ENCODE assay signal across 1 cellular context in genomic region chr20:50064640-50065615, GRCh38.
TF ChIP-seq lines count a peak whose summit lies in the region.

No MANE protein-coding gene starts in this region.

TF ChIP-seq in GM23338, 12 proteins besides CTCF, POLR2A, EP300 and RAD21 (continued from another document):
- no peak for TF ChIP-seq REST (IDR thresholded peaks at IDR 0.05; ENCODE audit: unreplicated experiment)
- no peak for TF ChIP-seq ETS1 (IDR thresholded peaks at IDR 0.05)
- no peak for TF ChIP-seq JUNB (IDR thresholded peaks at IDR 0.05; ENCODE audit: unreplicated experiment)
- TF ChIP-seq STAT1 (IDR thresholded peaks at IDR 0.05; ENCODE audit: unreplicated experiment) = no peak
- no peak for TF ChIP-seq EZH2phosphoT487 (IDR thresholded peaks at IDR 0.05; ENCODE audit: unreplicated experiment)
- TF ChIP-seq ZNF331 (CRISPR knock-in tag; IDR thresholded peaks at IDR 0.05; ENCODE audit: low read depth) = no peak
